Comparison of ENCODE assay signal across 23 cellular contexts in the genomic region with DNA sequence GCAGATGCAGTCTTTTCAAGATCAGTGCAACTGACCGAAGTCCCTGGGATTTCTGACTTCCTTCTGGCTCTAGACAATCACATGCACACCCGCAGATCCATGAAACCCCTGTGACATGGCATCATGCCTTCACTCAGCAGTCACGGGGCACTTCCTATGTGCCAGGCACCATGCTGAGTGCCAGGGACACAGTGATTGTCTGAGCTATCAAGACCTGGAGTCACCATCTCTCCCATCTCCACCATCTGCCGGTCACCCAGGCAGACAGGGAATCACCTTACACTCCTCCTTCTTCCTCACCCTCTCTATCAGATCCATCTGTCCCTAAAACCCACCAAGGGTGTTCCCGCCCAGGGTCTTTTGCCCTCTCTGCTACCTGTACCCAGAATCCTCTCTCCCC. TPM values are rescaled to one million over a fixed set of nuclear protein-coding genes. Genes with fewer than 3 reads are reported as not detected.
"Had no signal": no experiment of that assay in that cellular context is flagged by ENCODE, and none has a peak within 500 bp of the region (broad histone marks: within the 10 kb centered on the region; RNA-seq: fewer than 3 reads in every experiment).

No MANE protein-coding gene starts in this region.

- H3K4me3 Mint-ChIP-seq: activated CD4-positive, alpha-beta memory T cell treated with anti-CD3 and anti-CD28 coated beads, Interleukin-2, amount 10 ng/mL, durations not matched to agents 7 days and 5 days; activated CD4-positive, alpha-beta T cell treated with anti-CD3 and anti-CD28 coated beads for 36 hours; activated naive CD4-positive, alpha-beta T cell treated with anti-CD3 and anti-CD28 coated beads, Interleukin-2, amount 10 ng/mL, durations not matched to agents 7 days and 5 days; activated naive CD8-positive, alpha-beta T cell treated with anti-CD3 and anti-CD28 coated beads for 36 hours; T-cell had no signal

- ATAC-seq: activated CD4-positive, alpha-beta T cell treated with anti-CD3 and anti-CD28 coated beads for 36 hours; PC-3; T-cell had no signal

- H3K9me3 Mint-ChIP-seq: activated CD4-positive, alpha-beta memory T cell treated with anti-CD3 and anti-CD28 coated beads, Interleukin-2, amount 10 ng/mL, durations not matched to agents 7 days and 5 days; activated naive CD4-positive, alpha-beta T cell treated with anti-CD3 and anti-CD28 coated beads, Interleukin-2, amount 10 ng/mL, durations not matched to agents 7 days and 5 days; activated naive CD8-positive, alpha-beta T cell treated with anti-CD3 and anti-CD28 coated beads for 36 hours; activated T-helper 2 cell treated with anti-CD3 and anti-CD28 coated beads, Interferon-gamma antibody, Interleukin-2, Interleukin-4, amounts not matched to agents 10 μg/mL and 5 μg/mL and 100 μg/mL, durations not matched to agents 14 hours and 24 hours and 36 hours; T-cell had no signal

- H3K4me1 Mint-ChIP-seq: activated CD4-positive, alpha-beta T cell treated with anti-CD3 and anti-CD28 coated beads for 36 hours; activated naive CD8-positive, alpha-beta T cell treated with anti-CD3 and anti-CD28 coated beads for 36 hours had no signal

- DNase-seq: activated CD4-positive, alpha-beta memory T cell treated with anti-CD3 and anti-CD28 coated beads, Interleukin-2, amount 10 ng/mL, durations not matched to agents 7 days and 5 days; activated CD4-positive, alpha-beta T cell treated with anti-CD3 and anti-CD28 coated beads for 36 hours; activated CD4-positive, alpha-beta T cell treated with anti-CD3 and anti-CD28 coated beads, Interleukin-2, amount 50 U/mL, for 1 hour; activated gamma-delta T cell treated with Interleukin-2 at 50 U/mL for 16 hours; activated naive CD4-positive, alpha-beta T cell treated with anti-CD3 and anti-CD28 coated beads, Interleukin-2, amount 10 ng/mL, durations not matched to agents 7 days and 5 days; activated naive CD8-positive, alpha-beta T cell treated with anti-CD3 and anti-CD28 coated beads for 36 hours; activated T-cell treated with anti-CD3 and anti-CD28 coated beads for 4 hours; activated T-cell treated with anti-CD3 and anti-CD28 coated beads, Interleukin-2, amount 50 U/mL, for 48 hours; brain microvascular endothelial cell; caudate nucleus; Kasumi-1; KBM-7; NCI-H1048; NCI-H146; NCI-H187 treated with DMSO at 0.1 percent for 48 hours; NCI-H2081 treated with DMSO at 0.1 percent for 48 hours; NCI-H226; PC-3; SIG-M5 had no signal

- H3K36me3 Mint-ChIP-seq: activated naive CD4-positive, alpha-beta T cell treated with anti-CD3 and anti-CD28 coated beads, Interleukin-2, amount 10 ng/mL, durations not matched to agents 7 days and 5 days; activated naive CD8-positive, alpha-beta T cell treated with anti-CD3 and anti-CD28 coated beads for 36 hours; T-cell had no signal

- H3K27ac Mint-ChIP-seq: activated CD4-positive, alpha-beta memory T cell treated with anti-CD3 and anti-CD28 coated beads, Interleukin-2, amount 10 ng/mL, durations not matched to agents 7 days and 5 days; activated CD4-positive, alpha-beta T cell treated with anti-CD3 and anti-CD28 coated beads for 36 hours; activated naive CD4-positive, alpha-beta T cell treated with anti-CD3 and anti-CD28 coated beads, Interleukin-2, amount 10 ng/mL, durations not matched to agents 7 days and 5 days; activated naive CD8-positive, alpha-beta T cell treated with anti-CD3 and anti-CD28 coated beads for 36 hours; activated T-helper 2 cell treated with anti-CD3 and anti-CD28 coated beads, Interferon-gamma antibody, Interleukin-2, Interleukin-4, amounts not matched to agents 10 μg/mL and 5 μg/mL and 100 μg/mL, durations not matched to agents 14 hours and 24 hours and 36 hours; T-cell had no signal

RNA-seq across cellular contexts. Expression of gene BEAN1, which starts 5.3 kb away (rescaled TPM):
- total RNA-seq: activated CD4-positive, alpha-beta memory T cell treated with anti-CD3 and anti-CD28 coated beads, Interleukin-2, amount 10 ng/mL, durations not matched to agents 7 days and 5 days; activated CD4-positive, alpha-beta T cell treated with anti-CD3 and anti-CD28 coated beads for 36 hours; activated CD8-positive, alpha-beta memory T cell treated with anti-CD3 and anti-CD28 coated beads for 36 hours; activated naive CD8-positive, alpha-beta T cell treated with anti-CD3 and anti-CD28 coated beads for 36 hours; activated T-helper 2 cell treated with anti-CD3 and anti-CD28 coated beads, Interferon-gamma antibody, Interleukin-2, Interleukin-4, amounts not matched to agents 10 μg/mL and 5 μg/mL and 100 μg/mL, durations not matched to agents 14 hours and 24 hours and 36 hours; T-cell; T-helper 2 cell treated with Interferon-gamma antibody and Interleukin-4, amounts not matched to agents 100 ng/mL and 5 ng/mL, for 36 hours had no signal
